24 cellular contexts compared by ENCODE assay signal in genomic region chr11:71130106-71130505, GRCh38.
DNase-seq lines count a peak whose midpoint lies in the region; ATAC-seq, FAIRE-seq and TF ChIP-seq lines count a peak whose summit lies in the region.
"Had no signal": no experiment of that assay in that cellular context is flagged by ENCODE, and none has a peak within 500 bp of the region (broad histone marks: within the 10 kb centered on the region; RNA-seq: fewer than 3 reads in every experiment).

No MANE protein-coding gene starts in this region.

- WGBS in mammary epithelial cell (ENCODE audit: low coverage, missing lambda C conversion rate), result 89% methylated on average over 8 of the region's 8 CpGs
- 92% methylated on average over 8 of the region's 8 CpGs for WGBS in suprapubic skin

- DNase-seq in mammary epithelial cell (peak; percentile 81), MCF 10A (ENCODE audit: unreplicated experiment) (no peak), epithelial cell of prostate (ENCODE audit: low read depth, low spot score) (peak; percentile 65), posterior vena cava (ENCODE audit: low spot score) (peak; percentile 61), urothelium cell line (ENCODE audit: low spot score) (peak; percentile 40), suprapubic skin (ENCODE audit: low spot score in 2 of 2) (no peak), NCI-H748 treated with DMSO at 0.1 percent for 48 hours (lab: John Stamatoyannopoulos, UW) (no peak)
- DNase-seq: CD4-positive, alpha-beta T cell; COR-L47; Kasumi-1; NCI-H1092; NCI-H146; NCI-H2029; NCI-H226; NCI-H82; Right ventricle myocardium superior had no signal

- H3K27me3 ChIP-seq in mammary epithelial cell (ENCODE audit: insufficient read depth, low read length) (no peaks in the 10 kb centered on the region), suprapubic skin (peaks cover 3% of the 10 kb centered on the region)
- H3K27me3 ChIP-seq: BLaER1 had no signal

- H3K4me1 ChIP-seq in mammary epithelial cell (ENCODE audit: insufficient read depth, low read length) (peaks cover 4% of the 10 kb centered on the region), suprapubic skin (no peaks in the 10 kb centered on the region)
- H3K4me1 ChIP-seq: HAP-1 had no signal

- H3K4me1 Mint-ChIP-seq in MCF 10A (ENCODE audit: insufficient read depth, unreplicated experiment), result no peaks in the 10 kb centered on the region
- H3K4me1 Mint-ChIP-seq: IgD-negative memory B cell had no signal

- H3K27ac ChIP-seq in mammary epithelial cell (ENCODE audit: insufficient read depth, low read depth, low read length) (no peak overlapping the region), epithelial cell of prostate (peak overlapping the region; percentile 77), suprapubic skin (no peak overlapping the region)
- H3K27ac ChIP-seq: 22Rv1, BLaER1, GM23248 had no signal

- H3K4me3 ChIP-seq in mammary epithelial cell (replicated peaks in 1 of 3; ENCODE audit: insufficient read depth in 1 of 3, low read depth in 2 of 3, low read length in 3 of 3), result no peak overlapping the region
- H3K4me3 ChIP-seq in suprapubic skin, result no peak overlapping the region
- H3K4me3 ChIP-seq: BLaER1, GM12878, GM23248, HAP-1 had no signal

- intact Hi-C loops in mammary epithelial cell (cut with micrococcal nuclease), result no loop called here
- intact Hi-C loops in MCF 10A (cut with micrococcal nuclease), result no loop called here
- intact Hi-C loops in posterior vena cava (cut with DNase I), result no loop called here

- no peaks in the 10 kb centered on the region for H3K36me3 Mint-ChIP-seq in MCF 10A (ENCODE audit: insufficient read depth, unreplicated experiment)
- H3K36me3 Mint-ChIP-seq: IgD-negative memory B cell had no signal

- no peaks in the 10 kb centered on the region for H3K79me2 ChIP-seq in mammary epithelial cell (ENCODE audit: insufficient read depth, low read length)

- no TSS peak for BruUV-seq in mammary epithelial cell (replicated peaks; lab: Mats Ljungman, UMichigan)
- BruUV-seq in MCF 10A (replicated peaks; lab: Mats Ljungman, UMichigan), result no TSS peak

- TF ChIP-seq CTCF in mammary epithelial cell (conservative IDR thresholded peaks at IDR 0.05 in 1 of 2, IDR thresholded peaks at IDR 0.05 in 1 of 2; ENCODE audit: extremely low read depth in 1 of 2, insufficient read depth in 1 of 2, low read depth in 1 of 2, low read length in 2 of 2) (no peak), MCF 10A (IDR thresholded peaks at IDR 0.05; ENCODE audit: unreplicated experiment) (no peak), suprapubic skin (IDR thresholded peaks at IDR 0.05) (no peak)

- H3K36me3 ChIP-seq in mammary epithelial cell (ENCODE audit: insufficient read depth, low read length) (no peaks in the 10 kb centered on the region), suprapubic skin (no peaks in the 10 kb centered on the region)
- H3K36me3 ChIP-seq: BLaER1, HAP-1 had no signal

- H4K20me1 ChIP-seq in mammary epithelial cell (ENCODE audit: insufficient read depth, low read length), result no peaks in the 10 kb centered on the region
- H4K20me1 ChIP-seq: BLaER1 had no signal

- ATAC-seq in GM19467 (IDR thresholded peaks at IDR 0.05; ENCODE audit: unreplicated experiment), result no peak
- ATAC-seq: GM12878, Panc1 had no signal

- H3K9me3 ChIP-seq in mammary epithelial cell (replicated peaks; ENCODE audit: insufficient read depth, low read length) (no peaks in the 10 kb centered on the region), suprapubic skin (no peaks in the 10 kb centered on the region)
- H3K9me3 ChIP-seq: BLaER1, HAP-1 had no signal

- POLR2A ChIA-PET in MCF 10A (lab: Yijun Ruan, JAX), result interaction anchor here (0.7 to 1.0 kb wide), 2 partner anchors 9 to 290 kb away, joined by 3 read pairs; no protein-coding TSS in a partner anchor

- peaks cover 20% of the 10 kb centered on the region for H3K9me3 Mint-ChIP-seq in MCF 10A (ENCODE audit: unreplicated experiment)
- H3K9me3 Mint-ChIP-seq: IgD-negative memory B cell had no signal

- in situ Hi-C loops in mammary epithelial cell (cut with MboI; ENCODE audit: low sequenced_read_pairs in 2 of 2), result no loop called here

- no peak overlapping the region for H3K4me3 Mint-ChIP-seq in MCF 10A (ENCODE audit: unreplicated experiment)
- H3K4me3 Mint-ChIP-seq: CD4-positive, alpha-beta T cell; IgD-negative memory B cell had no signal

- H2AFZ ChIP-seq in mammary epithelial cell (ENCODE audit: low read depth, low read length), result no peak overlapping the region
- H2AFZ ChIP-seq: GM23248 had no signal

- H3K9ac ChIP-seq in mammary epithelial cell (ENCODE audit: insufficient read depth, low read length), result no peak overlapping the region
- H3K9ac ChIP-seq: BLaER1, GM23248 had no signal

- dilution Hi-C loops in mammary epithelial cell (cut with HindIII; ENCODE audit: low sequenced_read_pairs), result no loop called here

- no peak overlapping the region for H3K4me2 ChIP-seq in mammary epithelial cell (ENCODE audit: insufficient read depth, low read depth, low read length)
- H3K4me2 ChIP-seq: BLaER1 had no signal

- TF ChIP-seq EP300 in suprapubic skin (IDR thresholded peaks at IDR 0.05), result no peak

- CTCF ChIA-PET in mammary epithelial cell (lab: Charles Lee; ENCODE audit: low non-redundant PET) (no interaction called here), MCF 10A (lab: Yijun Ruan, JAX) (interaction anchor here (0.5 kb wide), 1 partner anchor 158 kb away, joined by 3 read pairs; no protein-coding TSS in a partner anchor)

- TF ChIP-seq POLR2A in suprapubic skin (IDR thresholded peaks at IDR 0.05), result no peak

- no peaks in the 10 kb centered on the region for H3K27me3 Mint-ChIP-seq in MCF 10A (ENCODE audit: insufficient read depth, unreplicated experiment)

- FAIRE-seq in urothelium cell line (lab: Jason Lieb, UNC), result no peak
- FAIRE-seq: GM12878 had no signal

- H3K27ac Mint-ChIP-seq in MCF 10A (ENCODE audit: low read depth, unreplicated experiment), result no peak overlapping the region
- H3K27ac Mint-ChIP-seq: CD4-positive, alpha-beta T cell; IgD-negative memory B cell had no signal

Comparison
In these comparisons a context has a peak if more than half of its experiments do, and no peak if none do; other contexts are left out.
1. DNase-seq: peak in mammary epithelial cell (single experiment), epithelial cell of prostate (single experiment), posterior vena cava (single experiment) and urothelium cell line (single experiment); none in MCF 10A (single experiment), suprapubic skin (0 of 2) and NCI-H748 treated with DMSO at 0.1 percent for 48 hours (single experiment).